19 cellular contexts compared by ENCODE assay signal in genomic region chr4:80948995-80949394, GRCh38.
DNase-seq lines count a peak whose midpoint lies in the region; ATAC-seq and TF ChIP-seq lines count a peak whose summit lies in the region.
"Had no signal": no experiment of that assay in that cellular context is flagged by ENCODE, and none has a peak within 500 bp of the region (broad histone marks: within the 10 kb centered on the region; RNA-seq: fewer than 3 reads in every experiment).

No MANE protein-coding gene starts in this region.

- no peak overlapping the region for H3K4ac ChIP-seq in neuronal stem cell (ENCODE audit: low read length)

- in situ Hi-C loops in Caki2 (cut with HindIII; ENCODE audit: low pct_unique_long_range_greater_than_20kb, low sequenced_read_pairs), result no loop called here

- TF ChIP-seq CTCF in PC-3 (conservative IDR thresholded peaks at IDR 0.05; ENCODE audit: low read depth, low read length) (no peak), thyroid gland (IDR thresholded peaks at IDR 0.05) (no peak)

- POLR2A ChIA-PET in PC-3 (lab: Charles Lee; ENCODE audit: unreplicated experiment), result no interaction called here

- H3K4me3 ChIP-seq in neuronal stem cell (ENCODE audit: low read length in 2 of 2) (no peak overlapping the region), PC-3 (ENCODE audit: low read length) (no peak overlapping the region), thyroid gland (replicated peaks in 1 of 3) (no peak overlapping the region)
- H3K4me3 ChIP-seq: A549 had no signal

- H4K8ac ChIP-seq in neuronal stem cell (ENCODE audit: low read depth, low read length), result no peak overlapping the region

- peak; percentile 50 for ATAC-seq in GM18909 (IDR thresholded peaks at IDR 0.05; ENCODE audit: poor library complexity, unreplicated experiment)
- peak; percentile 64 for ATAC-seq in HG03378 (IDR thresholded peaks at IDR 0.05; ENCODE audit: unreplicated experiment)
- ATAC-seq in PC-3, result no peak
- ATAC-seq: A549 had no signal

- TF ChIP-seq POLR2A in thyroid gland (IDR thresholded peaks at IDR 0.05), result no peak

- H2BK120ac ChIP-seq in neuronal stem cell (ENCODE audit: low read depth, low read length), result no peak overlapping the region

- H2AFZ ChIP-seq in neuronal stem cell (ENCODE audit: low read length) (no peak overlapping the region), PC-3 (ENCODE audit: low read length) (no peak overlapping the region)

- CTCF ChIA-PET in PC-3 (lab: Charles Lee), result no interaction called here

- H4K20me1 ChIP-seq in PC-3 (ENCODE audit: low read length), result no peaks in the 10 kb centered on the region

- no peaks in the 10 kb centered on the region for H3K79me1 ChIP-seq in neuronal stem cell (ENCODE audit: low read depth, low read length)

- H2BK5ac ChIP-seq in neuronal stem cell (ENCODE audit: low read length), result no peak overlapping the region

- no peaks in the 10 kb centered on the region for H3K9me2 ChIP-seq in PC-3 (replicated peaks; ENCODE audit: low read length)

- BruUV-seq in PC-3 (replicated peaks; lab: Mats Ljungman, UMichigan), result no TSS peak

- H3K4me1 ChIP-seq in neuronal stem cell (ENCODE audit: control insufficient read depth in 2 of 2, insufficient read depth in 1 of 2, low read depth in 1 of 2, low read length in 2 of 2) (no peaks in the 10 kb centered on the region), PC-3 (ENCODE audit: insufficient read depth, low read length) (no peaks in the 10 kb centered on the region), thyroid gland (no peaks in the 10 kb centered on the region)
- H3K4me1 ChIP-seq: A549 had no signal

- no peaks in the 10 kb centered on the region for H3F3A ChIP-seq in PC-3 (ENCODE audit: low read length, unreplicated experiment)

- no peak overlapping the region for H4K91ac ChIP-seq in neuronal stem cell (ENCODE audit: low read depth, low read length, poor library complexity)

- intact Hi-C loops in PC-3 (cut with micrococcal nuclease), result no loop called here
- intact Hi-C loops in thyroid gland (cut with DNase I), result no loop called here

- no peak overlapping the region for H3K18ac ChIP-seq in neuronal stem cell (ENCODE audit: low read length)

- no peaks in the 10 kb centered on the region for H3K79me2 ChIP-seq in PC-3 (ENCODE audit: low read length)

- DNase-seq in Caki2 (ENCODE audit: low read depth) (peak; percentile 12), glomerular visceral epithelial cell (ENCODE audit: extremely low spot score) (peak; percentile 40), neuronal stem cell (ENCODE audit: low spot score) (no peak), PC-3 (no peak), thyroid gland (no peak), ureter (ENCODE audit: low spot score) (no peak)
- DNase-seq: COR-L47; DMS53; H7; KG1; NCI-H1092; NCI-H345; NCI-H69; NK-92 treated with Interleukin-12 subunit alpha and Interleukin-12 subunit beta, amount 100 ng/mL, for 24 hours; Right ventricle myocardium superior; T-helper 2 cell had no signal

- H3K23ac ChIP-seq in neuronal stem cell (ENCODE audit: low read depth, low read length, poor library complexity), result no peak overlapping the region

- H3K27ac ChIP-seq in neuronal stem cell (replicated peaks; ENCODE audit: low read length) (no peak overlapping the region), PC-3 (ENCODE audit: low read length) (no peak overlapping the region), thyroid gland (no peak overlapping the region)
- H3K27ac ChIP-seq: A549 had no signal

- H2BK12ac ChIP-seq in neuronal stem cell (ENCODE audit: low read length), result no peak overlapping the region

- H3K27me3 ChIP-seq in neuronal stem cell (ENCODE audit: control insufficient read depth in 3 of 3, insufficient read depth in 3 of 3, low read depth in 1 of 3, low read length in 3 of 3), result no peaks in the 10 kb centered on the region
- no peaks in the 10 kb centered on the region for H3K27me3 ChIP-seq in PC-3 (ENCODE audit: low read length)
- no peaks in the 10 kb centered on the region for H3K27me3 ChIP-seq in thyroid gland

- no peak overlapping the region for H3K14ac ChIP-seq in neuronal stem cell (ENCODE audit: low read length)

- no peak overlapping the region for H2BK15ac ChIP-seq in neuronal stem cell (ENCODE audit: low read length)

- H3K9me3 ChIP-seq in neuronal stem cell (replicated peaks in 1 of 2; ENCODE audit: control insufficient read depth in 2 of 2, insufficient read depth in 1 of 2, low read depth in 1 of 2, low read length in 2 of 2) (no peaks in the 10 kb centered on the region), PC-3 (ENCODE audit: low read length) (no peaks in the 10 kb centered on the region), thyroid gland (no peaks in the 10 kb centered on the region)
- H3K9me3 ChIP-seq: A549 had no signal

- H3K4me2 ChIP-seq in neuronal stem cell (ENCODE audit: insufficient read depth, low read length, poor library complexity, severe bottlenecking) (no peak overlapping the region), PC-3 (ENCODE audit: low read length) (no peak overlapping the region)
- H3K4me2 ChIP-seq: A549 had no signal

- H3K36me3 ChIP-seq in neuronal stem cell (replicated peaks in 1 of 2; ENCODE audit: control insufficient read depth in 2 of 2, insufficient read depth in 2 of 2, low read length in 2 of 2) (no peaks in the 10 kb centered on the region), PC-3 (ENCODE audit: low read depth, low read length) (no peaks in the 10 kb centered on the region), thyroid gland (no peaks in the 10 kb centered on the region)

- no peak overlapping the region for H2AK5ac ChIP-seq in neuronal stem cell (ENCODE audit: low read depth, low read length)

- H3K9ac ChIP-seq in neuronal stem cell (ENCODE audit: low read depth, low read length, poor library complexity) (no peak overlapping the region), PC-3 (ENCODE audit: low read length) (no peak overlapping the region)

Comparison
In these comparisons a context has a peak if more than half of its experiments do, and no peak if none do; other contexts are left out.
1. DNase-seq: peak in Caki2 (single experiment) and glomerular visceral epithelial cell (single experiment); none in neuronal stem cell (single experiment), PC-3 (single experiment), thyroid gland (0 of 2) and ureter (single experiment).